ENCODE assay signal across 8 cellular contexts in genomic region chr19:54179921-54180452, GRCh38. TPM values are rescaled to one million over a fixed set of nuclear protein-coding genes. Genes with fewer than 3 reads are reported as not detected.
DNase-seq lines count a peak whose midpoint lies in the region; ATAC-seq and TF ChIP-seq lines count a peak whose summit lies in the region.

No MANE protein-coding gene starts in this region.

- POLR2A ChIA-PET in WTC11 (lab: Charles Lee) = interaction anchor here (0.8 to 1.3 kb wide), 4 partner anchors 9 to 137 kb away, joined by 3 to 13 read pairs (median 4); partner anchors contain the start of genes LENG1 and MBOAT7

- H3K4me1 Mint-ChIP-seq in WTC11 = peaks cover 14% of the 10 kb centered on the region

- H3K36me3 ChIP-seq in right atrium auricular region = no peaks in the 10 kb centered on the region
- peaks cover 10% of the 10 kb centered on the region for H3K36me3 ChIP-seq in iPS-18a (ENCODE audit: control insufficient read depth, low read depth, low read length)

- no peak overlapping the region for H3K27ac ChIP-seq in right atrium auricular region
- no peak overlapping the region for H3K27ac ChIP-seq in iPS-18a (ENCODE audit: low read length)

- TF ChIP-seq CTCF in right atrium auricular region (IDR thresholded peaks at IDR 0.05) = peak in 1 of 2 donors; percentile 14
- no peak for TF ChIP-seq CTCF in WTC11 (IDR thresholded peaks at IDR 0.05)

- CTCF ChIA-PET in WTC11 (lab: Charles Lee) = interaction anchor here (0.7 to 2.3 kb wide), 20 partner anchors 9 to 259 kb away, joined by 3 to 84 read pairs (median 4); partner anchors contain the start of genes CNOT3, MBOAT7, PRPF31 and TFPT

- no peaks in the 10 kb centered on the region for H3K27me3 ChIP-seq in right atrium auricular region
- H3K27me3 ChIP-seq in iPS-18a (ENCODE audit: control insufficient read depth, insufficient read depth, low read length) = no peaks in the 10 kb centered on the region

- H3K9me3 Mint-ChIP-seq in WTC11 = no peaks in the 10 kb centered on the region

- DNase-seq in Right ventricle myocardium inferior (ENCODE audit: missing footprints) = no peak
- DNase-seq in right atrium auricular region (ENCODE audit: low spot score) = no peak
- DNase-seq in WTC11 (ENCODE audit: low spot score) = peak; percentile 94
- no peak for DNase-seq in GOT3 (lab: John Stamatoyannopoulos, UW)
- no peak for DNase-seq in effector CD4-positive, alpha-beta T cell

- H3K4me3 ChIP-seq in right atrium auricular region (no peak overlapping the region), iPS-18a (ENCODE audit: low read length) (no peak overlapping the region)

- peak overlapping the region; percentile 26 for H3K9ac ChIP-seq in iPS-18a (ENCODE audit: low read length)

- H3K27ac Mint-ChIP-seq in WTC11 = peak overlapping the region; percentile 63

- ATAC-seq in Right ventricle myocardium inferior (peak; percentile 56), WTC11 (peak; percentile 95), HG03521 (IDR thresholded peaks at IDR 0.05; ENCODE audit: unreplicated experiment) (no peak), GM18511 (IDR thresholded peaks at IDR 0.05; ENCODE audit: unreplicated experiment) (no peak)

- intact Hi-C loops in Right ventricle myocardium inferior (cut with DNase I) = no loop called here

- H3K4me3 Mint-ChIP-seq in WTC11 = no peak overlapping the region

- H3K27me3 Mint-ChIP-seq in WTC11 (ENCODE audit: low read depth) = no peaks in the 10 kb centered on the region

- peaks cover 26% of the 10 kb centered on the region for H3K36me3 Mint-ChIP-seq in WTC11

- H3K9me3 ChIP-seq in right atrium auricular region = no peaks in the 10 kb centered on the region
- no peaks in the 10 kb centered on the region for H3K9me3 ChIP-seq in iPS-18a (ENCODE audit: control insufficient read depth, low read depth, low read length)

- H3K4me1 ChIP-seq in right atrium auricular region = no peaks in the 10 kb centered on the region
- H3K4me1 ChIP-seq in iPS-18a (ENCODE audit: control insufficient read depth, low read depth, low read length) = peaks cover 3% of the 10 kb centered on the region

TF ChIP-seq in WTC11, 78 proteins besides CTCF, POLR2A, EP300 and RAD21 (continues in another document):
- TF ChIP-seq ZSCAN18 (CRISPR knock-in tag; IDR thresholded peaks at IDR 0.05) = no peak
- TF ChIP-seq, protein P1, sequence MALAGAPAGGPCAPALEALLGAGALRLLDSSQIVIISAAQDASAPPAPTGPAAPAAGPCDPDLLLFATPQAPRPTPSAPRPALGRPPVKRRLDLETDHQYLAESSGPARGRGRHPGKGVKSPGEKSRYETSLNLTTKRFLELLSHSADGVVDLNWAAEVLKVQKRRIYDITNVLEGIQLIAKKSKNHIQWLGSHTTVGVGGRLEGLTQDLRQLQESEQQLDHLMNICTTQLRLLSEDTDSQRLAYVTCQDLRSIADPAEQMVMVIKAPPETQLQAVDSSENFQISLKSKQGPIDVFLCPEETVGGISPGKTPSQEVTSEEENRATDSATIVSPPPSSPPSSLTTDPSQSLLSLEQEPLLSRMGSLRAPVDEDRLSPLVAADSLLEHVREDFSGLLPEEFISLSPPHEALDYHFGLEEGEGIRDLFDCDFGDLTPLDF (CRISPR knock-in tag; IDR thresholded peaks at IDR 0.05) = no peak
- TF ChIP-seq FOXJ3 (CRISPR knock-in tag; IDR thresholded peaks at IDR 0.05; ENCODE audit: borderline replicate concordance) = no peak
- no peak for TF ChIP-seq ZNF671 (CRISPR knock-in tag; IDR thresholded peaks at IDR 0.05)
- TF ChIP-seq MAX (CRISPR knock-in tag; IDR thresholded peaks at IDR 0.05) = no peak
- no peak for TF ChIP-seq ZNF219 (CRISPR knock-in tag; IDR thresholded peaks at IDR 0.05; ENCODE audit: borderline replicate concordance)
- TF ChIP-seq SP1 (CRISPR knock-in tag; conservative IDR thresholded peaks at IDR 0.05) = 0 out of 2 replicates have a peak, but pooled peaks have one; percentile 47
- TF ChIP-seq ATF6 (CRISPR knock-in tag; IDR thresholded peaks at IDR 0.05) = no peak
- TF ChIP-seq CREM (CRISPR knock-in tag; IDR thresholded peaks at IDR 0.05) = no peak
- no peak for TF ChIP-seq GTF2I (CRISPR knock-in tag; conservative IDR thresholded peaks at IDR 0.05)
- no peak for TF ChIP-seq ZNF396 (CRISPR knock-in tag; IDR thresholded peaks at IDR 0.05; ENCODE audit: borderline replicate concordance)
- no peak for TF ChIP-seq RELA (CRISPR knock-in tag; IDR thresholded peaks at IDR 0.05; ENCODE audit: borderline replicate concordance)
- no peak for TF ChIP-seq NR2C2 (CRISPR knock-in tag; IDR thresholded peaks at IDR 0.05)
- TF ChIP-seq, protein P2, sequence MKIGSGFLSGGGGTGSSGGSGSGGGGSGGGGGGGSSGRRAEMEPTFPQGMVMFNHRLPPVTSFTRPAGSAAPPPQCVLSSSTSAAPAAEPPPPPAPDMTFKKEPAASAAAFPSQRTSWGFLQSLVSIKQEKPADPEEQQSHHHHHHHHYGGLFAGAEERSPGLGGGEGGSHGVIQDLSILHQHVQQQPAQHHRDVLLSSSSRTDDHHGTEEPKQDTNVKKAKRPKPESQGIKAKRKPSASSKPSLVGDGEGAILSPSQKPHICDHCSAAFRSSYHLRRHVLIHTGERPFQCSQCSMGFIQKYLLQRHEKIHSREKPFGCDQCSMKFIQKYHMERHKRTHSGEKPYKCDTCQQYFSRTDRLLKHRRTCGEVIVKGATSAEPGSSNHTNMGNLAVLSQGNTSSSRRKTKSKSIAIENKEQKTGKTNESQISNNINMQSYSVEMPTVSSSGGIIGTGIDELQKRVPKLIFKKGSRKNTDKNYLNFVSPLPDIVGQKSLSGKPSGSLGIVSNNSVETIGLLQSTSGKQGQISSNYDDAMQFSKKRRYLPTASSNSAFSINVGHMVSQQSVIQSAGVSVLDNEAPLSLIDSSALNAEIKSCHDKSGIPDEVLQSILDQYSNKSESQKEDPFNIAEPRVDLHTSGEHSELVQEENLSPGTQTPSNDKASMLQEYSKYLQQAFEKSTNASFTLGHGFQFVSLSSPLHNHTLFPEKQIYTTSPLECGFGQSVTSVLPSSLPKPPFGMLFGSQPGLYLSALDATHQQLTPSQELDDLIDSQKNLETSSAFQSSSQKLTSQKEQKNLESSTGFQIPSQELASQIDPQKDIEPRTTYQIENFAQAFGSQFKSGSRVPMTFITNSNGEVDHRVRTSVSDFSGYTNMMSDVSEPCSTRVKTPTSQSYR (CRISPR knock-in tag; IDR thresholded peaks at IDR 0.05) = no peak

RNA-seq across cellular contexts. Expression of gene TMC4, which starts 7.0 kb away (rescaled TPM):
- total RNA-seq in Right ventricle myocardium inferior (0.97 TPM), right atrium auricular region (1 to 10 TPM; 1.7 to 2.8 TPM), WTC11 (2021) (9.3 to 14.7 TPM (median 13.8 TPM) in 3 replicates)

RNA-seq across cellular contexts. Expression of gene MBOAT7, which starts 9.4 kb away (rescaled TPM):
- total RNA-seq in Right ventricle myocardium inferior (15.1 TPM), right atrium auricular region (10 to 100 TPM; 27.0 to 37.0 TPM), WTC11 (2021) (109 to 126 TPM (median 113 TPM) in 3 replicates)

RNA-seq across cellular contexts. Expression of gene TSEN34, which starts 11.1 kb away (rescaled TPM):
- 16.1 TPM for total RNA-seq in Right ventricle myocardium inferior
- total RNA-seq in right atrium auricular region = 10 to 100 TPM; 36.7 to 37.0 TPM
- 32.0 to 34.3 TPM (median 32.5 TPM) in 3 replicates for total RNA-seq in WTC11 (2021)

RNA-seq across cellular contexts. Expression of gene LENG1, which starts 20.5 kb away (rescaled TPM):
- total RNA-seq in Right ventricle myocardium inferior = 6.6 TPM
- total RNA-seq in right atrium auricular region = 10 to 100 TPM in 1 of 2 donors, 1 to 10 TPM in 1; 6.3 to 10.0 TPM
- total RNA-seq in WTC11 (2021) = 4.6 to 5.4 TPM (median 4.9 TPM) in 3 replicates

RNA-seq across cellular contexts. Expression of gene RPS9, which starts 20.7 kb away (rescaled TPM):
- 681 TPM for total RNA-seq in Right ventricle myocardium inferior
- 1,000 to 10,000 TPM; 1,068 to 1,279 TPM for total RNA-seq in right atrium auricular region
- 1,828 to 2,106 TPM (median 2,018 TPM) in 3 replicates for total RNA-seq in WTC11 (2021)

Comparison
In these comparisons a context has a peak if more than half of its experiments do, and no peak if none do; other contexts are left out.
1. ATAC-seq: peak in Right ventricle myocardium inferior (single experiment) and WTC11 (single experiment); none in HG03521 (single experiment) and GM18511 (single experiment).